ENCODE assay signal across 15 cellular contexts in the genomic region with DNA sequence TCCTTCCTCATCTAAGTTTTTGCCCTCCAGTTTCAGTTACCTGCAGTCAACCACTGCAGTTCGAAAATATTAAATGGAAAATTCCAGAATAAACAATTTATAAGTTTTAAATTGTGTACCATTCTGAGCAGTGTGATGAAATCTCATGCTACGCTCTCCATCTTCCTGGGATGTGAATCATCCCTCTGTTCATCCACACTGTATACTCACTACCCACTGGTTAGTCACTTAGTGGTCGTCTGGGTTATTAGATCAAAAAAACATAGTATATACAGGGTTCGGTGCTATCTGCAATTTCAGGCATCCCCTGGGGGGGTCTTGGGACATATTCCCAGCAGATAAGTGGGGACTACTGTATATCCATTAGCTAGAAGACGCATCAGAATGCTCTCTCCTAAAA.
DNase-seq lines count a peak whose midpoint lies in the region; ATAC-seq and TF ChIP-seq lines count a peak whose summit lies in the region.
"Had no signal": no experiment of that assay in that cellular context is flagged by ENCODE, and none has a peak within 500 bp of the region (broad histone marks: within the 10 kb centered on the region; RNA-seq: fewer than 3 reads in every experiment).

No MANE protein-coding gene starts in this region.

- peak overlapping the region; percentile 13 for H3K4me2 ChIP-seq in GM23248 (ENCODE audit: unreplicated experiment)

- DNase-seq in GM23248 (peak; percentile 85), RWPE2 (ENCODE audit: low spot score) (no peak), epithelial cell of prostate (ENCODE audit: low read depth, low spot score) (peak; percentile 10), skeletal muscle cell (ENCODE audit: low read depth) (peak; percentile 50), nucleus accumbens (lab: John Stamatoyannopoulos, UW) (no peak)
- DNase-seq: activated CD4-positive, CD25-positive, alpha-beta regulatory T cell; activated naive CD4-positive, alpha-beta T cell; CD8-positive, alpha-beta memory T cell; hypothalamus; left cardiac atrium; stimulated activated CD4-positive, alpha-beta T cell treated with anti-CD3 and anti-CD28 coated beads, Interleukin-15, amount 100 ng/mL, for 24 hours; substantia nigra had no signal

- no peak overlapping the region; the same call in 1 of the 2 replicates for H2AFZ ChIP-seq in GM23248

- H3K27me3 ChIP-seq in GM23248 (replicated peaks; ENCODE audit: insufficient read depth) (no peaks in the 10 kb centered on the region), RWPE2 (ENCODE audit: insufficient read depth, poor library complexity, severe bottlenecking) (no peaks in the 10 kb centered on the region)

- no peak overlapping the region for H3K9ac ChIP-seq in GM23248

- H3K9me3 ChIP-seq in GM23248 (ENCODE audit: low read depth) (no peaks in the 10 kb centered on the region), RWPE2 (ENCODE audit: severe bottlenecking) (no peaks in the 10 kb centered on the region)
- H3K9me3 ChIP-seq: prostate gland had no signal

- in situ Hi-C loops in GM23248 (cut with MboI) = no loop called here

- WGBS in GM23248 (ENCODE audit: low coverage in 1 of 2, low lambda C conversion rate in 2 of 2, missing lambda C conversion rate in 2 of 2), 2 experiments = 21 to 23% methylated on average over 5 of the region's 5 CpGs

- no peaks in the 10 kb centered on the region for H3K9me2 ChIP-seq in GM23248 (ENCODE audit: insufficient read depth)

- H3K27ac ChIP-seq in GM23248 (peak overlapping the region; percentile 22), RWPE2 (ENCODE audit: poor library complexity, severe bottlenecking) (no peak overlapping the region), epithelial cell of prostate (no peak overlapping the region)
- H3K27ac ChIP-seq: prostate gland had no signal

- H3K79me2 ChIP-seq in GM23248 (ENCODE audit: insufficient read depth) = no peaks in the 10 kb centered on the region

- H3K4me1 ChIP-seq in GM23248 (ENCODE audit: insufficient read depth) (peaks cover 8% of the 10 kb centered on the region), RWPE2 (ENCODE audit: insufficient read depth, poor library complexity, severe bottlenecking) (peaks cover 9% of the 10 kb centered on the region)
- H3K4me1 ChIP-seq: prostate gland had no signal

- no peaks in the 10 kb centered on the region for H3F3A ChIP-seq in GM23248 (ENCODE audit: insufficient read depth)

- ATAC-seq in RWPE2 (ENCODE audit: low read depth) = peak; percentile 87
- ATAC-seq in activated CD4-positive, CD25-positive, alpha-beta regulatory T cell treated with anti-CD3 and anti-CD28 coated beads, Interleukin-2, amount 50 U/mL, for 24 hours = no peak
- no peak for ATAC-seq in HG03135 (IDR thresholded peaks at IDR 0.05; ENCODE audit: unreplicated experiment)
- ATAC-seq: left cardiac atrium had no signal

- H4K20me1 ChIP-seq in GM23248 (ENCODE audit: insufficient read depth) = no peaks in the 10 kb centered on the region

- no peaks in the 10 kb centered on the region for H3K36me3 ChIP-seq in GM23248 (ENCODE audit: low read depth)
- no peaks in the 10 kb centered on the region for H3K36me3 ChIP-seq in RWPE2 (ENCODE audit: low read depth)
- H3K36me3 ChIP-seq: prostate gland had no signal

- no peak overlapping the region for H3K4me3 ChIP-seq in GM23248
- H3K4me3 ChIP-seq in RWPE2 (ENCODE audit: severe bottlenecking) = no peak overlapping the region
- H3K4me3 ChIP-seq in skeletal muscle cell (ENCODE audit: low read depth, low read length) = no peak overlapping the region
- H3K4me3 ChIP-seq: prostate gland had no signal

- TF ChIP-seq CTCF in RWPE2 (IDR thresholded peaks at IDR 0.05; ENCODE audit: poor library complexity, severe bottlenecking) = no peak

Comparison
In these comparisons a context has a peak if more than half of its experiments do, and no peak if none do; other contexts are left out.
1. DNase-seq: peak in GM23248 (single experiment), epithelial cell of prostate (single experiment) and skeletal muscle cell (single experiment); none in RWPE2 (single experiment) and nucleus accumbens (0 of 56).